Comparison of ENCODE assay signal across 8 cellular contexts in the genomic region with DNA sequence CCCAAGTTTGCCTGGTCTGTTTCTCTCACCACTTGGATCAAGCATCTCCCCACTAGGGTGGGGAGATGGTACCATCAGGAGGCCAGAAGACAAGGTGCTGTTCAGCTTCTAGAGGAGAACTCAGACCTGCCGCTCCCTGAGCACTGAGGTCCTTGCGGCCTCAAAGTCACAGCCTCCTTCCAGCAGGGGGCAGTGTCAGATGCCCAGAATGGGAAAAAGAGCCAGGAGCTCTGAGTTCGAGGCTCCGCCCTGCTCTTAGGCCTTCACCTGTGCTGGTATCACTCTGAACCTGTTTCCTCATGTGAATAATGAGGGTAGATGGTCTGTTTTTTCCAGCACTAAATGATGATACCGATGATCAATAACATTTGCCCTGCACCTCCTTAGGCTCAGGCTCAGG.
DNase-seq lines count a peak whose midpoint lies in the region; ATAC-seq, FAIRE-seq and TF ChIP-seq lines count a peak whose summit lies in the region.

No MANE protein-coding gene starts in this region.

- H3K36me3 Mint-ChIP-seq in activated T-helper 2 cell treated with anti-CD3 and anti-CD28 coated beads, Interferon-gamma antibody, Interleukin-2, Interleukin-4, amounts not matched to agents 10 μg/mL and 5 μg/mL and 100 μg/mL, durations not matched to agents 14 hours and 24 hours and 36 hours (ENCODE audit: low read depth) = peaks cover 11% of the 10 kb centered on the region

- H3K79me2 ChIP-seq in OCI-LY7 (ENCODE audit: insufficient read depth, low read depth, low read length) = no peaks in the 10 kb centered on the region

- POLR2A ChIA-PET in OCI-LY7 (lab: Charles Lee) = no interaction called here

- FAIRE-seq in bronchial epithelial cell (lab: Jason Lieb, UNC) = no peak

- H3K9me2 ChIP-seq in OCI-LY7 (ENCODE audit: insufficient read depth, low read length) = no peaks in the 10 kb centered on the region

- no peak overlapping the region for H2AFZ ChIP-seq in OCI-LY7 (ENCODE audit: low read length)

- H3K27ac Mint-ChIP-seq in activated T-helper 2 cell treated with anti-CD3 and anti-CD28 coated beads, Interferon-gamma antibody, Interleukin-2, Interleukin-4, amounts not matched to agents 10 μg/mL and 5 μg/mL and 100 μg/mL, durations not matched to agents 14 hours and 24 hours and 36 hours = no peak overlapping the region

- H3K4me3 Mint-ChIP-seq in activated T-helper 2 cell treated with anti-CD3 and anti-CD28 coated beads, Interferon-gamma antibody, Interleukin-2, Interleukin-4, amounts not matched to agents 10 μg/mL and 5 μg/mL and 100 μg/mL, durations not matched to agents 14 hours and 24 hours and 36 hours (ENCODE audit: low read depth) = no peak overlapping the region

- peaks cover 2% of the 10 kb centered on the region for H3K27me3 ChIP-seq in bronchial epithelial cell (ENCODE audit: control insufficient read depth, insufficient read depth, low read length)

- no peaks in the 10 kb centered on the region for H3K9me3 ChIP-seq in OCI-LY7 (ENCODE audit: low read length)

- H3K36me3 ChIP-seq in OCI-LY7 (ENCODE audit: insufficient read depth, low read length) (no peaks in the 10 kb centered on the region), bronchial epithelial cell (ENCODE audit: control insufficient read depth, insufficient read depth, low read length) (no peaks in the 10 kb centered on the region)

- H3K27ac ChIP-seq in OCI-LY7 (ENCODE audit: low read depth, low read length, poor library complexity, severe bottlenecking) = no peak overlapping the region

- DNase-seq in OCI-LY7 (ENCODE audit: low spot score) (peak; percentile 16), bronchial epithelial cell (ENCODE audit: low read depth) (no peak), HCEC 1CT (no peak), cerebellum (ENCODE audit: low spot score) (no peak)
- DNase-seq in stimulated activated CD4-positive, alpha-beta T cell treated with anti-CD3 and anti-CD28 coated beads, Interleukin-12 subunit alpha, Interleukin-12 subunit beta, amount 100 ng/mL, for 4 hours = peak; percentile 30
- DNase-seq in activated T-helper 2 cell treated with anti-CD3 and anti-CD28 coated beads, Interferon-gamma antibody, Interleukin-2, Interleukin-4, amounts not matched to agents 10 μg/mL and 5 μg/mL and 100 μg/mL, durations not matched to agents 14 hours and 24 hours and 36 hours (ENCODE audit: low spot score) = no peak

- peaks cover 26% of the 10 kb centered on the region for H3K4me1 Mint-ChIP-seq in activated T-helper 2 cell treated with anti-CD3 and anti-CD28 coated beads, Interferon-gamma antibody, Interleukin-2, Interleukin-4, amounts not matched to agents 10 μg/mL and 5 μg/mL and 100 μg/mL, durations not matched to agents 14 hours and 24 hours and 36 hours (ENCODE audit: low read depth)

- CTCF ChIA-PET in OCI-LY7 (lab: Charles Lee; ENCODE audit: unreplicated experiment) = no interaction called here

- H4K20me1 ChIP-seq in OCI-LY7 (ENCODE audit: insufficient read depth, low read length) = no peaks in the 10 kb centered on the region

- no peak for ATAC-seq in GM21528 (IDR thresholded peaks at IDR 0.05; ENCODE audit: low FRiP score, unreplicated experiment)

- no TSS peak for BruUV-seq in OCI-LY7 (replicated peaks; lab: Mats Ljungman, UMichigan)

- H3K27me3 Mint-ChIP-seq in activated T-helper 2 cell treated with anti-CD3 and anti-CD28 coated beads, Interferon-gamma antibody, Interleukin-2, Interleukin-4, amounts not matched to agents 10 μg/mL and 5 μg/mL and 100 μg/mL, durations not matched to agents 14 hours and 24 hours and 36 hours (ENCODE audit: low read depth) = peaks cover 17% of the 10 kb centered on the region

- no peaks in the 10 kb centered on the region for H3K9me3 Mint-ChIP-seq in activated T-helper 2 cell treated with anti-CD3 and anti-CD28 coated beads, Interferon-gamma antibody, Interleukin-2, Interleukin-4, amounts not matched to agents 10 μg/mL and 5 μg/mL and 100 μg/mL, durations not matched to agents 14 hours and 24 hours and 36 hours

- H3K4me1 ChIP-seq in OCI-LY7 (ENCODE audit: insufficient read depth, low read length, poor library complexity, severe bottlenecking) = no peaks in the 10 kb centered on the region

- no peak overlapping the region for H3K4me3 ChIP-seq in OCI-LY7 (ENCODE audit: low read depth, low read length, poor library complexity, severe bottlenecking)
- H3K4me3 ChIP-seq in bronchial epithelial cell (ENCODE audit: low read depth, low read length) = no peak overlapping the region

- peak; percentile 62 for TF ChIP-seq CTCF in GM12873 (IDR thresholded peaks at IDR 0.05; ENCODE audit: insufficient read depth, low read depth, low read length, missing control alignments)
- TF ChIP-seq CTCF in OCI-LY7 (conservative IDR thresholded peaks at IDR 0.05; ENCODE audit: low read length) = peak; percentile 73
- TF ChIP-seq CTCF in bronchial epithelial cell (IDR thresholded peaks at IDR 0.05; ENCODE audit: insufficient read depth, low read length, severe bottlenecking) = peak; percentile 13

- no peak overlapping the region for H3K4me2 ChIP-seq in OCI-LY7 (ENCODE audit: low read length)

- intact Hi-C loops in OCI-LY7 (cut with micrococcal nuclease; ENCODE audit: unreplicated experiment) = no loop called here
- intact Hi-C loops in activated T-helper 2 cell treated with anti-CD3 and anti-CD28 coated beads, Interferon-gamma antibody, Interleukin-2, Interleukin-4, amounts not matched to agents 10 μg/mL and 5 μg/mL and 100 μg/mL, durations not matched to agents 14 hours and 24 hours and 36 hours (cut with micrococcal nuclease) = no loop called here

Comparison
In these comparisons a context has a peak if more than half of its experiments do, and no peak if none do; other contexts are left out.
1. CTCF ChIP-seq: peak in every context shown above with its lines; median percentile 73 in OCI-LY7; 62 in GM12873; 13 in bronchial epithelial cell.
2. DNase-seq: peak in OCI-LY7 (single experiment) and stimulated activated CD4-positive, alpha-beta T cell treated with anti-CD3 and anti-CD28 coated beads, Interleukin-12 subunit alpha, Interleukin-12 subunit beta, amount 100 ng/mL, for 4 hours (single experiment); none in bronchial epithelial cell (single experiment), HCEC 1CT (single experiment), activated T-helper 2 cell treated with anti-CD3 and anti-CD28 coated beads, Interferon-gamma antibody, Interleukin-2, Interleukin-4, amounts not matched to agents 10 μg/mL and 5 μg/mL and 100 μg/mL, durations not matched to agents 14 hours and 24 hours and 36 hours (single experiment) and cerebellum (single experiment).